ENCODE assay signal across 8 cellular contexts in genomic region chr10:61119573-61119972, GRCh38.
"Had no signal": no experiment of that assay in that cellular context is flagged by ENCODE, and none has a peak within 500 bp of the region (broad histone marks: within the 10 kb centered on the region; RNA-seq: fewer than 3 reads in every experiment).

No MANE protein-coding gene starts in this region.

- DNase-seq: GDM1, GF-D8 had no signal

- FAIRE-seq: G401.6, GM12878, GM12891, GM12892, GM18507, GM19239 had no signal

- H3K4me3 ChIP-seq: GM12878 had no signal

- ATAC-seq: GM12878 had no signal
